In genomic region chr14:95525999-95526398, GRCh38 we compare ENCODE assay signal across 15 cellular contexts. TPM values are rescaled to one million over a fixed set of nuclear protein-coding genes. Genes with fewer than 3 reads are reported as not detected.
DNase-seq lines count a peak whose midpoint lies in the region; ATAC-seq and TF ChIP-seq lines count a peak whose summit lies in the region.
"Had no signal": no experiment of that assay in that cellular context is flagged by ENCODE, and none has a peak within 500 bp of the region (broad histone marks: within the 10 kb centered on the region; RNA-seq: fewer than 3 reads in every experiment).

No MANE protein-coding gene starts in this region.

- DNase-seq in Calu3, result no peak
- no peak for DNase-seq in activated T-helper 2 cell treated with anti-CD3 and anti-CD28 coated beads, Interferon-gamma antibody, Interleukin-2, Interleukin-4, amounts not matched to agents 10 μg/mL and 5 μg/mL and 100 μg/mL, durations not matched to agents 14 hours and 24 hours and 36 hours (ENCODE audit: low spot score)
- no peak for DNase-seq in osteocyte (ENCODE audit: extremely low spot score, unreplicated experiment)
- DNase-seq in glomerular visceral epithelial cell (ENCODE audit: extremely low spot score), result no peak
- no peak for DNase-seq in central memory CD4-positive, alpha-beta T cell
- no peak for DNase-seq in SIG-M5 (lab: John Stamatoyannopoulos, UW)
- DNase-seq: endodermal cell, foreskin keratinocyte, immature natural killer cell, posterior cingulate gyrus, trophoblast cell, WERI-Rb-1 had no signal

- intact Hi-C loops in Calu3 (cut with micrococcal nuclease; ENCODE audit: unreplicated experiment), result no loop called here
- intact Hi-C loops in activated T-helper 2 cell treated with anti-CD3 and anti-CD28 coated beads, Interferon-gamma antibody, Interleukin-2, Interleukin-4, amounts not matched to agents 10 μg/mL and 5 μg/mL and 100 μg/mL, durations not matched to agents 14 hours and 24 hours and 36 hours (cut with micrococcal nuclease), result no loop called here

- peaks cover 0 to 15% (median 5%) of the 10 kb centered on the region in 11 experiments; a peak in 4 of 22 replicates for H4K20me1 ChIP-seq in BLaER1 treated with 17β-estradiol and CSF1 and Interleukin-3, amounts not matched to agents 10 nM and 100 nM

- peak overlapping the region in 7 of 11 experiments; percentile 2 to 92 (median 28); a peak in 9 of 22 replicates for H3K9ac ChIP-seq in BLaER1 treated with 17β-estradiol and CSF1 and Interleukin-3, amounts not matched to agents 10 nM and 100 nM

- no peak overlapping the region for H3K4me3 ChIP-seq in BLaER1 treated with 17β-estradiol and CSF1 and Interleukin-3, amounts not matched to agents 10 nM and 100 nM

- H3K4me2 ChIP-seq in BLaER1 treated with 17β-estradiol and CSF1 and Interleukin-3, amounts not matched to agents 10 nM and 100 nM, result peak overlapping the region in 10 of 11 experiments; percentile 14 to 99 (median 91); a peak in 20 of 22 replicates

- H3K27me3 ChIP-seq in BLaER1 treated with 17β-estradiol and CSF1 and Interleukin-3, amounts not matched to agents 10 nM and 100 nM, result no peaks in the 10 kb centered on the region
- H3K27me3 ChIP-seq: foreskin keratinocyte had no signal

- peaks cover 51% of the 10 kb centered on the region for H3K4me1 Mint-ChIP-seq in Calu3 (ENCODE audit: low read depth, unreplicated experiment)
- H3K4me1 Mint-ChIP-seq in activated T-helper 2 cell treated with anti-CD3 and anti-CD28 coated beads, Interferon-gamma antibody, Interleukin-2, Interleukin-4, amounts not matched to agents 10 μg/mL and 5 μg/mL and 100 μg/mL, durations not matched to agents 14 hours and 24 hours and 36 hours (ENCODE audit: low read depth), result peaks cover 74% of the 10 kb centered on the region
- H3K4me1 Mint-ChIP-seq in osteocyte (ENCODE audit: unreplicated experiment), result peaks cover 80% of the 10 kb centered on the region

- peaks cover 76 to 100% (median 100%) of the 10 kb centered on the region in 10 experiments for H3K4me1 ChIP-seq in BLaER1 treated with 17β-estradiol and CSF1 and Interleukin-3, amounts not matched to agents 10 nM and 100 nM

- H3K9me3 Mint-ChIP-seq in Calu3 (ENCODE audit: low read depth, unreplicated experiment) (no peaks in the 10 kb centered on the region), osteocyte (ENCODE audit: unreplicated experiment) (no peaks in the 10 kb centered on the region)
- H3K9me3 Mint-ChIP-seq in activated T-helper 2 cell treated with anti-CD3 and anti-CD28 coated beads, Interferon-gamma antibody, Interleukin-2, Interleukin-4, amounts not matched to agents 10 μg/mL and 5 μg/mL and 100 μg/mL, durations not matched to agents 14 hours and 24 hours and 36 hours, result no peaks in the 10 kb centered on the region
- H3K9me3 Mint-ChIP-seq: endodermal cell, immature natural killer cell, mesothelial cell of epicardium had no signal

- ATAC-seq in HG03175 (IDR thresholded peaks at IDR 0.05; ENCODE audit: unreplicated experiment), result no peak
- ATAC-seq: foreskin keratinocyte had no signal

- CTCF ChIA-PET in Calu3 (lab: Charles Lee), result interaction anchor here (1.3 to 2.3 kb wide), 2 partner anchors 69 to 84 kb away, joined by 4 to 19 read pairs; no protein-coding TSS in a partner anchor

- no peaks in the 10 kb centered on the region for H3K9me3 ChIP-seq in BLaER1 treated with 17β-estradiol and CSF1 and Interleukin-3, amounts not matched to agents 10 nM and 100 nM (replicated peaks in 1 of 11)

- peak overlapping the region in 8 of 11 experiments; percentile 53 to 98 (median 94); a peak in 17 of 22 replicates for H3K27ac ChIP-seq in BLaER1 treated with 17β-estradiol and CSF1 and Interleukin-3, amounts not matched to agents 10 nM and 100 nM
- H3K27ac ChIP-seq: foreskin keratinocyte, WERI-Rb-1 had no signal

- H3K36me3 Mint-ChIP-seq in Calu3 (ENCODE audit: insufficient read depth, unreplicated experiment) (peaks cover 11% of the 10 kb centered on the region), osteocyte (ENCODE audit: unreplicated experiment) (peaks cover 11% of the 10 kb centered on the region)
- peaks cover 20% of the 10 kb centered on the region for H3K36me3 Mint-ChIP-seq in activated T-helper 2 cell treated with anti-CD3 and anti-CD28 coated beads, Interferon-gamma antibody, Interleukin-2, Interleukin-4, amounts not matched to agents 10 μg/mL and 5 μg/mL and 100 μg/mL, durations not matched to agents 14 hours and 24 hours and 36 hours (ENCODE audit: low read depth)

- peak overlapping the region; percentile 38 for H3K27ac Mint-ChIP-seq in Calu3 (ENCODE audit: unreplicated experiment)
- H3K27ac Mint-ChIP-seq in activated T-helper 2 cell treated with anti-CD3 and anti-CD28 coated beads, Interferon-gamma antibody, Interleukin-2, Interleukin-4, amounts not matched to agents 10 μg/mL and 5 μg/mL and 100 μg/mL, durations not matched to agents 14 hours and 24 hours and 36 hours, result peak overlapping the region; percentile 96
- H3K27ac Mint-ChIP-seq in osteocyte (ENCODE audit: unreplicated experiment), result peak overlapping the region; percentile 98
- H3K27ac Mint-ChIP-seq: endodermal cell, mesothelial cell of epicardium had no signal

- peaks cover 0 to 20% (median 9%) of the 10 kb centered on the region in 11 experiments; a peak in 12 of 22 replicates for H3K36me3 ChIP-seq in BLaER1 treated with 17β-estradiol and CSF1 and Interleukin-3, amounts not matched to agents 10 nM and 100 nM

- TF ChIP-seq CTCF in Calu3 (IDR thresholded peaks at IDR 0.05; ENCODE audit: unreplicated experiment) (no peak), osteocyte (IDR thresholded peaks at IDR 0.05) (no peak)

- H3K27me3 Mint-ChIP-seq in Calu3 (ENCODE audit: unreplicated experiment) (no peaks in the 10 kb centered on the region), osteocyte (ENCODE audit: unreplicated experiment) (no peaks in the 10 kb centered on the region)
- no peaks in the 10 kb centered on the region for H3K27me3 Mint-ChIP-seq in activated T-helper 2 cell treated with anti-CD3 and anti-CD28 coated beads, Interferon-gamma antibody, Interleukin-2, Interleukin-4, amounts not matched to agents 10 μg/mL and 5 μg/mL and 100 μg/mL, durations not matched to agents 14 hours and 24 hours and 36 hours (ENCODE audit: low read depth)

- BruUV-seq in Calu3 (replicated peaks; lab: Mats Ljungman, UMichigan), result no TSS peak

- H3K4me3 Mint-ChIP-seq in Calu3 (ENCODE audit: low read depth, unreplicated experiment) (peak overlapping the region; percentile 44), osteocyte (ENCODE audit: unreplicated experiment) (no peak overlapping the region)
- no peak overlapping the region for H3K4me3 Mint-ChIP-seq in activated T-helper 2 cell treated with anti-CD3 and anti-CD28 coated beads, Interferon-gamma antibody, Interleukin-2, Interleukin-4, amounts not matched to agents 10 μg/mL and 5 μg/mL and 100 μg/mL, durations not matched to agents 14 hours and 24 hours and 36 hours (ENCODE audit: low read depth)
- H3K4me3 Mint-ChIP-seq: endodermal cell, immature natural killer cell, mesothelial cell of epicardium had no signal

RNA-seq across cellular contexts. Expression of gene GLRX5, which starts 8.9 kb away (rescaled TPM):
- total RNA-seq in Calu3 (2022), result 54.8 and 58.0 TPM in 2 replicates
- 32.4 and 39.4 TPM in 2 replicates for total RNA-seq in activated T-helper 2 cell treated with anti-CD3 and anti-CD28 coated beads, Interferon-gamma antibody, Interleukin-2, Interleukin-4, amounts not matched to agents 10 μg/mL and 5 μg/mL and 100 μg/mL, durations not matched to agents 14 hours and 24 hours and 36 hours
- total RNA-seq in osteocyte, result 53.1 and 55.1 TPM in 2 replicates

RNA-seq across cellular contexts. Expression of gene SYNE3, which starts 9.5 kb away (rescaled TPM):
- total RNA-seq in Calu3 (2022) (0.97 and 1.1 TPM in 2 replicates), osteocyte (105 and 114 TPM in 2 replicates)
- total RNA-seq in activated T-helper 2 cell treated with anti-CD3 and anti-CD28 coated beads, Interferon-gamma antibody, Interleukin-2, Interleukin-4, amounts not matched to agents 10 μg/mL and 5 μg/mL and 100 μg/mL, durations not matched to agents 14 hours and 24 hours and 36 hours, result 36.5 and 40.1 TPM in 2 replicates

Comparison
In these comparisons a context has a peak if more than half of its experiments do, and no peak if none do; other contexts are left out.
1. H3K27ac Mint-ChIP-seq: peak in every context shown above with its lines; median percentile 98 in osteocyte; 96 in activated T-helper 2 cell treated with anti-CD3 and anti-CD28 coated beads, Interferon-gamma antibody, Interleukin-2, Interleukin-4, amounts not matched to agents 10 μg/mL and 5 μg/mL and 100 μg/mL, durations not matched to agents 14 hours and 24 hours and 36 hours; 38 in Calu3.
2. RNA of gene SYNE3, which starts 9.5 kb away (total RNA-seq): 105 to 114 TPM in osteocyte and 36.5 to 40.1 TPM in activated T-helper 2 cell treated with anti-CD3 and anti-CD28 coated beads, Interferon-gamma antibody, Interleukin-2, Interleukin-4, amounts not matched to agents 10 μg/mL and 5 μg/mL and 100 μg/mL, durations not matched to agents 14 hours and 24 hours and 36 hours; 0.97 to 1.1 TPM in Calu3; every median in the first group is over 10 times any median in the second.